ENCODE assay signal across 27 cellular contexts in the genomic region with DNA sequence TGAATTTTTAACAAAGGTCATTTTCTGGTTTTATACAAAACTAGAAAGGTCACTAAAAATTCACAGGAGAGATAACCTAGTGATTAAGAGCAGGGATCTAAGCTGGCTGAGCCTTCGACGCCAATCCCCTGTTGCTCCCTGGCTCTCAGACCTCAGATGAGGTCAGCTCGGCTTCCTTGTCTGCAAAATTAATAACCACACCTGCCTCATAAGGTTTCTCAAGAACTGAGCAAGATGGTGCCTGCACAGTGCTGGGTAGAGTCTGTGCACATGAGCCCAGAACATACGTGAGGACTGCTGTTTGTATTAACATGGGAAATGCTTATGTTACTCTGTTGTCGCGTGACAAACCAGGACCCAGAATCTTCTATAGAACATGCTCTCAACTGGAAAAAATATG. TPM values are rescaled to one million over a fixed set of nuclear protein-coding genes. Genes with fewer than 3 reads are reported as not detected.
DNase-seq lines count a peak whose midpoint lies in the region; ATAC-seq, FAIRE-seq and TF ChIP-seq lines count a peak whose summit lies in the region.
"Had no signal": no experiment of that assay in that cellular context is flagged by ENCODE, and none has a peak within 500 bp of the region (broad histone marks: within the 10 kb centered on the region; RNA-seq: fewer than 3 reads in every experiment).

No MANE protein-coding gene starts in this region.

- H3K4ac ChIP-seq in H9 (ENCODE audit: low read depth, low read length): no peak overlapping the region

- H3K27me3 Mint-ChIP-seq in H9 (ENCODE audit: low read depth): peaks cover 9% of the 10 kb centered on the region
- H3K27me3 Mint-ChIP-seq: effector memory CD8-positive, alpha-beta T cell had no signal

- H3K9ac ChIP-seq in H9 (ENCODE audit: extremely low read depth, insufficient read length, low read length) (no peak overlapping the region), HepG2 (ENCODE audit: insufficient read depth, low read depth, low read length) (no peak overlapping the region)

- no peaks in the 10 kb centered on the region; a peak in 2 of 7 replicates for H3K36me3 Mint-ChIP-seq in H9 (ENCODE audit: insufficient read depth in 1 of 3, low read depth in 3 of 3)
- H3K36me3 Mint-ChIP-seq in activated naive CD4-positive, alpha-beta T cell treated with anti-CD3 and anti-CD28 coated beads, Interleukin-2, amount 50 U/mL, for 72 hours: peaks cover 17 to 34% of the 10 kb centered on the region in 2 donors
- H3K36me3 Mint-ChIP-seq: CD14-positive monocyte, natural killer cell, WTC11 had no signal

- H3K23me2 ChIP-seq in H9 (ENCODE audit: insufficient read length, low read depth, low read length, poor library complexity, severe bottlenecking): no peaks in the 10 kb centered on the region

- no peaks in the 10 kb centered on the region for H3K36me3 ChIP-seq in HepG2 (replicated peaks in 1 of 2; ENCODE audit: control insufficient read depth in 1 of 2, insufficient read depth in 2 of 2, low read length in 2 of 2)
- H3K36me3 ChIP-seq: left lung, pancreas, SJSA1, uterus had no signal

- no peaks in the 10 kb centered on the region for H3K79me1 ChIP-seq in H9 (ENCODE audit: insufficient read depth, low read depth, low read length, poor library complexity, severe bottlenecking)

- no CpG with 5 or more reads among the region's 6 CpGs for WGBS in H9 (ENCODE audit: extremely low coverage, insufficient read length, low lambda C conversion rate)
- WGBS in HepG2 (ENCODE audit: low lambda C conversion rate): 40% methylated on average over 6 of the region's 6 CpGs

- peak; percentile 64 for DNase-seq in activated effector memory CD4-positive, alpha-beta T cell treated with anti-CD3 and anti-CD28 coated beads, Interleukin-2, amount 50 U/mL, for 16 hours
- DNase-seq in activated effector memory CD4-positive, alpha-beta T cell treated with Interleukin-2 at 50 U/mL for 16 hours: no peak
- DNase-seq in H9 (no peak), HuH-7.5 (ENCODE audit: low spot score) (no peak), HepG2 (ENCODE audit: low spot score) (no peak)
- DNase-seq in activated naive CD4-positive, alpha-beta T cell treated with anti-CD3 and anti-CD28 coated beads, Interleukin-2, amount 50 U/mL, for 72 hours (ENCODE audit: low spot score in 2 of 2): peak in 1 of 2 donors; percentile 50
- peak; percentile 29 for DNase-seq in stimulated activated CD8-positive, alpha-beta memory T cell treated with anti-CD3 and anti-CD28 coated beads, Interleukin-4, amount 100 ng/mL, for 48 hours
- DNase-seq in stimulated activated CD4-positive, alpha-beta T cell treated with anti-CD3 and anti-CD28 coated beads, Interleukin-4, amount 100 ng/mL, for 4 hours: no peak
- DNase-seq: body of pancreas; DMS53; effector memory CD8-positive, alpha-beta T cell; HCEC 1CT; hippocampal formation; left lung; natural killer cell; NCI-H1417; NCI-H510A treated with DMSO at 0.1 percent for 48 hours; pancreas; right cardiac atrium; uterus had no signal

- peak overlapping the region; percentile 75; the same call in 1 of the 2 replicates for H3K14ac ChIP-seq in H9 (ENCODE audit: insufficient read depth, low read length)

- no peak overlapping the region for H3K27ac ChIP-seq in H9 (ENCODE audit: insufficient read length, low read depth, low read length)
- no peak overlapping the region for H3K27ac ChIP-seq in HepG2 (ENCODE audit: extremely low read length, insufficient read depth, low read length)
- H3K27ac ChIP-seq: body of pancreas, left lung, pancreas, SJSA1, uterus had no signal

- H4K5ac ChIP-seq in H9 (ENCODE audit: insufficient read length, low read depth, low read length): no peak overlapping the region

- H2AK5ac ChIP-seq in H9 (ENCODE audit: insufficient read length, low read length): no peak overlapping the region

- H2AFZ ChIP-seq in H9 (ENCODE audit: low read length) (no peak overlapping the region), HepG2 (ENCODE audit: low read length) (no peak overlapping the region)

- TF ChIP-seq CTCF in H9 (conservative IDR thresholded peaks at IDR 0.05): no peak
- TF ChIP-seq CTCF in HepG2 (CRISPR knock-in tag; IDR thresholded peaks at IDR 0.05): no peak

- TF ChIP-seq EP300 in HepG2 (IDR thresholded peaks at IDR 0.05; ENCODE audit: low read depth in 2 of 2, low read length in 2 of 2): no peak
- no peak for TF ChIP-seq EP300 in HepG2 (CRISPR knock-in tag; IDR thresholded peaks at IDR 0.05; ENCODE audit: borderline replicate concordance)

- H3K9me3 ChIP-seq in H9 (ENCODE audit: control insufficient read depth, low read depth, low read length): no peaks in the 10 kb centered on the region
- no peaks in the 10 kb centered on the region for H3K9me3 ChIP-seq in HepG2 (ENCODE audit: low read length)
- H3K9me3 ChIP-seq: body of pancreas, left lung, SJSA1, uterus had no signal

- no peak for FAIRE-seq in HepG2 (lab: Jason Lieb, UNC)
- FAIRE-seq: colon, frontal cortex, pancreas had no signal

- no peaks in the 10 kb centered on the region for H3K79me2 ChIP-seq in H9 (ENCODE audit: insufficient read depth, low read length)
- no peaks in the 10 kb centered on the region for H3K79me2 ChIP-seq in HepG2 (ENCODE audit: insufficient read depth, low read length)

- CTCF ChIA-PET in HepG2 (lab: Yijun Ruan, JAX; ENCODE audit: low intra/inter-chr PET ratio, low total read pairs): no interaction called here

- no peak overlapping the region for H2BK12ac ChIP-seq in H9 (ENCODE audit: insufficient read length, low read depth, low read length)

- H2BK15ac ChIP-seq in H9 (ENCODE audit: low read depth, low read length): no peak overlapping the region

- POLR2A ChIA-PET in HepG2 (lab: Yijun Ruan, JAX): no interaction called here

- H3K27me3 ChIP-seq in H9 (ENCODE audit: insufficient read depth, low read length) (no peaks in the 10 kb centered on the region), HepG2 (ENCODE audit: control insufficient read depth in 1 of 2, insufficient read depth in 2 of 2, low read length in 2 of 2) (peaks cover 5 to 37% of the 10 kb centered on the region in 2 experiments; a peak in 3 of 5 replicates)
- H3K27me3 ChIP-seq: body of pancreas, left lung, pancreas, uterus had no signal

- no TSS peak for BruUV-seq in HepG2 (replicated peaks; lab: Mats Ljungman, UMichigan)

- H4K20me1 ChIP-seq in H9 (ENCODE audit: control insufficient read depth, insufficient read depth, insufficient read length): no peaks in the 10 kb centered on the region
- no peaks in the 10 kb centered on the region for H4K20me1 ChIP-seq in HepG2 (ENCODE audit: insufficient read depth, low read length)

- no peak overlapping the region for H2BK5ac ChIP-seq in H9 (ENCODE audit: insufficient read length, low read length)

- H3K4me1 ChIP-seq in H9 (ENCODE audit: insufficient read depth, low read length) (no peaks in the 10 kb centered on the region), HepG2 (ENCODE audit: insufficient read depth, low read length) (no peaks in the 10 kb centered on the region)
- H3K4me1 ChIP-seq: body of pancreas, pancreas, SJSA1, uterus had no signal

- in situ Hi-C loops in HepG2 (cut with HindIII; ENCODE audit: extremely low pct_ligation_motif_present, low pct_unique_long_range_greater_than_20kb): no loop called here

- no peak overlapping the region for H3K27ac Mint-ChIP-seq in H9
- peak overlapping the region; percentile 72 to 91 for H3K27ac Mint-ChIP-seq in activated naive CD4-positive, alpha-beta T cell treated with anti-CD3 and anti-CD28 coated beads, Interleukin-2, amount 50 U/mL, for 72 hours
- H3K27ac Mint-ChIP-seq: CD14-positive monocyte, natural killer cell, WTC11 had no signal

- no peak overlapping the region for H3K18ac ChIP-seq in H9 (ENCODE audit: insufficient read length, low read depth, low read length)

- no peak overlapping the region for H4K8ac ChIP-seq in H9 (replicated peaks; ENCODE audit: insufficient read length, low read depth, low read length)

- ATAC-seq in activated naive CD4-positive, alpha-beta T cell treated with anti-CD3 and anti-CD28 coated beads, Interleukin-2, amount 50 U/mL, for 72 hours: peak in 1 of 2 donors; percentile 43
- ATAC-seq in HepG2: no peak
- ATAC-seq: body of pancreas; effector memory CD8-positive, alpha-beta T cell; esophagus mucosa; left lung; pancreas; right cardiac atrium; WTC11 had no signal

- peaks cover 2 to 11% of the 10 kb centered on the region in 2 experiments; a peak in 4 of 5 replicates for H3K9me3 Mint-ChIP-seq in H9
- no peaks in the 10 kb centered on the region for H3K9me3 Mint-ChIP-seq in activated naive CD4-positive, alpha-beta T cell treated with anti-CD3 and anti-CD28 coated beads, Interleukin-2, amount 50 U/mL, for 72 hours
- H3K9me3 Mint-ChIP-seq: effector memory CD8-positive, alpha-beta T cell; natural killer cell had no signal

- H3T11ph ChIP-seq in H9 (ENCODE audit: low read length): no peak overlapping the region

- H2BK20ac ChIP-seq in H9 (ENCODE audit: low read depth, low read length, poor library complexity, severe bottlenecking): no peak overlapping the region

- intact Hi-C loops in HepG2 (cut with micrococcal nuclease; ENCODE audit: unreplicated experiment): no loop called here

- H4K91ac ChIP-seq in H9 (ENCODE audit: insufficient read length, low read depth, low read length): no peak overlapping the region

- H3K4me3 ChIP-seq in HepG2 (replicated peaks in 1 of 3; ENCODE audit: insufficient read depth in 1 of 3, low read depth in 2 of 3, low read length in 3 of 3): no peak overlapping the region
- H3K4me3 ChIP-seq: body of pancreas, left lung, pancreas, SJSA1, uterus had no signal

- peaks cover 0 to 11% of the 10 kb centered on the region in 2 experiments; a peak in 3 of 4 replicates for H3K4me1 Mint-ChIP-seq in H9
- H3K4me1 Mint-ChIP-seq: WTC11 had no signal

- H3K4me2 ChIP-seq in H9 (ENCODE audit: insufficient read depth, insufficient read length, low read length) (no peak overlapping the region), HepG2 (ENCODE audit: low read depth, low read length) (no peak overlapping the region)

- no peak overlapping the region for H2BK120ac ChIP-seq in H9 (ENCODE audit: low read depth, low read length, poor library complexity, severe bottlenecking)

- H3K4me3 Mint-ChIP-seq in H9: no peak overlapping the region
- H3K4me3 Mint-ChIP-seq: CD14-positive monocyte, natural killer cell, WTC11 had no signal

- H3K56ac ChIP-seq in H9 (ENCODE audit: insufficient read length, low read depth, low read length): no peak overlapping the region

- H3K23ac ChIP-seq in H9 (ENCODE audit: insufficient read length, low read depth, low read length): no peak overlapping the region

- no peak for TF ChIP-seq RAD21 in HepG2 (CRISPR knock-in tag; IDR thresholded peaks at IDR 0.05)

- no peak for TF ChIP-seq POLR2A in HepG2 (IDR thresholded peaks at IDR 0.05; ENCODE audit: insufficient read depth in 1 of 2, low read depth in 2 of 2, low read length in 2 of 2)

RNA-seq across cellular contexts. Expression of a gene that starts 24.4 kb away (rescaled TPM):
- total RNA-seq in H9 (2021): not detected in 2 replicates
- total RNA-seq in activated naive CD4-positive, alpha-beta T cell treated with anti-CD3 and anti-CD28 coated beads, Interleukin-2, amount 50 U/mL, for 72 hours: 100 to 1,000 TPM; 227 to 294 TPM
- total RNA-seq in HepG2 (2016; rRNA removed; fragmentation: Illumina TruSeq; extraction: Trizol): not detected in 2 replicates
- total RNA-seq in HepG2 (2016; cell fraction: cytosol; rRNA removed; fragmentation: Illumina TruSeq; extraction: Trizol; ENCODE audit: low read depth): not detected in 2 replicates
- total RNA-seq in HepG2 (2016; cell fraction: insoluble cytoplasmic fraction; rRNA removed; fragmentation: Illumina TruSeq; extraction: Trizol): not detected in 2 replicates
- not detected in 2 replicates for total RNA-seq in HepG2 (2016; cell fraction: membrane; rRNA removed; fragmentation: Illumina TruSeq; extraction: Trizol)
- total RNA-seq in HepG2 (2016; cell fraction: nucleus; rRNA removed; fragmentation: Illumina TruSeq; extraction: Trizol): not detected in 2 replicates
- polyA plus RNA-seq in HepG2 (2011; rRNA removed): not detected in 2 replicates
- polyA plus RNA-seq in HepG2 (2011; cell fraction: cytosol; rRNA removed): not detected in 2 replicates
- polyA plus RNA-seq in HepG2 (2011; cell fraction: nucleus; rRNA removed): not detected in 2 replicates
- not detected in 2 replicates for polyA plus RNA-seq in HepG2 (2012)
- polyA plus RNA-seq in HepG2 (2016; cell fraction: cytosol; fragmentation: Illumina TruSeq; extraction: Trizol; ENCODE audit: low read depth): not detected in 2 replicates
- not detected in 2 replicates for polyA plus RNA-seq in HepG2 (2016; cell fraction: insoluble cytoplasmic fraction; fragmentation: Illumina TruSeq; extraction: Trizol; ENCODE audit: low read depth)
- polyA plus RNA-seq in HepG2 (2016; cell fraction: membrane; fragmentation: Illumina TruSeq; extraction: Trizol; ENCODE audit: low read depth): not detected in 2 replicates
- polyA plus RNA-seq in HepG2 (2016; cell fraction: nucleus; fragmentation: Illumina TruSeq; extraction: Trizol; ENCODE audit: insufficient read depth, low read depth): not detected in 2 replicates
- polyA minus RNA-seq in HepG2 (2011; rRNA and poly(A)+ RNA removed; ENCODE audit: low replicate concordance): not detected in 2 replicates
- polyA minus RNA-seq in HepG2 (2011; cell fraction: cytosol; rRNA and poly(A)+ RNA removed): not detected in 2 replicates
- not detected in 2 replicates for polyA minus RNA-seq in HepG2 (2011; cell fraction: nucleus; rRNA and poly(A)+ RNA removed)
- total RNA-seq: frontal cortex, MCF 10A, SJSA1 had no signal

Comparison
In these comparisons a context has a peak if more than half of its experiments do, and no peak if none do; other contexts are left out.
1. DNase-seq: peak in activated effector memory CD4-positive, alpha-beta T cell treated with anti-CD3 and anti-CD28 coated beads, Interleukin-2, amount 50 U/mL, for 16 hours (single experiment) and stimulated activated CD8-positive, alpha-beta memory T cell treated with anti-CD3 and anti-CD28 coated beads, Interleukin-4, amount 100 ng/mL, for 48 hours (single experiment); none in activated effector memory CD4-positive, alpha-beta T cell treated with Interleukin-2 at 50 U/mL for 16 hours (single experiment), H9 (single experiment), stimulated activated CD4-positive, alpha-beta T cell treated with anti-CD3 and anti-CD28 coated beads, Interleukin-4, amount 100 ng/mL, for 4 hours (0 of 2), HuH-7.5 (single experiment) and HepG2 (single experiment).
2. H3K27ac Mint-ChIP-seq: peak in activated naive CD4-positive, alpha-beta T cell treated with anti-CD3 and anti-CD28 coated beads, Interleukin-2, amount 50 U/mL, for 72 hours (2 of 2); none in H9 (0 of 3).
3. RNA of a gene that starts 24.4 kb away (total RNA-seq): 227 to 294 TPM in activated naive CD4-positive, alpha-beta T cell treated with anti-CD3 and anti-CD28 coated beads, Interleukin-2, amount 50 U/mL, for 72 hours; not detected in H9 and not detected in HepG2; every median in the first group is over 100 times any median in the second.